In genomic region chrX:8500203-8500602, GRCh38 we compare ENCODE assay signal across 10 cellular contexts. TPM values are rescaled to one million over a fixed set of nuclear protein-coding genes. Genes with fewer than 3 reads are reported as not detected.
"Had no signal": no experiment of that assay in that cellular context is flagged by ENCODE, and none has a peak within 500 bp of the region (broad histone marks: within the 10 kb centered on the region; RNA-seq: fewer than 3 reads in every experiment).

No MANE protein-coding gene starts in this region.

- H3K9ac ChIP-seq: GM23248 had no signal

- H3K4me3 ChIP-seq: GM23248, GM23338, HAP-1 had no signal

- H3K27ac Mint-ChIP-seq: GM23338, H9, HFFc6 had no signal

- H3K4me3 Mint-ChIP-seq: GM23338, H9, HFFc6 had no signal

- H3K9me3 ChIP-seq: HAP-1 had no signal

- H2AFZ ChIP-seq: GM23248, GM23338 had no signal

- H3K4me2 ChIP-seq: GM23338 had no signal

- H3K27ac ChIP-seq: GM23248 had no signal

- FAIRE-seq: H54 had no signal

- ATAC-seq: GM23338, HCT116 had no signal

- DNase-seq: GM23248, GOT3, H7, H9, HCEC 1CT, HFFc6 had no signal

- H3K4me1 Mint-ChIP-seq: GM23338, H9 had no signal

- H3K9me3 Mint-ChIP-seq: GM23338, H9 had no signal

- H3K36me3 ChIP-seq: HAP-1 had no signal

- H3K4me1 ChIP-seq: HAP-1 had no signal

RNA-seq across cellular contexts. Expression of gene VCX3B, which starts 35.6 kb away (rescaled TPM):
- total RNA-seq: GM23248, GM23338, H7, H9, HFFc6 had no signal
- polyA plus RNA-seq: GM23248 had no signal
